4 cellular contexts compared by ENCODE assay signal in the genomic region with DNA sequence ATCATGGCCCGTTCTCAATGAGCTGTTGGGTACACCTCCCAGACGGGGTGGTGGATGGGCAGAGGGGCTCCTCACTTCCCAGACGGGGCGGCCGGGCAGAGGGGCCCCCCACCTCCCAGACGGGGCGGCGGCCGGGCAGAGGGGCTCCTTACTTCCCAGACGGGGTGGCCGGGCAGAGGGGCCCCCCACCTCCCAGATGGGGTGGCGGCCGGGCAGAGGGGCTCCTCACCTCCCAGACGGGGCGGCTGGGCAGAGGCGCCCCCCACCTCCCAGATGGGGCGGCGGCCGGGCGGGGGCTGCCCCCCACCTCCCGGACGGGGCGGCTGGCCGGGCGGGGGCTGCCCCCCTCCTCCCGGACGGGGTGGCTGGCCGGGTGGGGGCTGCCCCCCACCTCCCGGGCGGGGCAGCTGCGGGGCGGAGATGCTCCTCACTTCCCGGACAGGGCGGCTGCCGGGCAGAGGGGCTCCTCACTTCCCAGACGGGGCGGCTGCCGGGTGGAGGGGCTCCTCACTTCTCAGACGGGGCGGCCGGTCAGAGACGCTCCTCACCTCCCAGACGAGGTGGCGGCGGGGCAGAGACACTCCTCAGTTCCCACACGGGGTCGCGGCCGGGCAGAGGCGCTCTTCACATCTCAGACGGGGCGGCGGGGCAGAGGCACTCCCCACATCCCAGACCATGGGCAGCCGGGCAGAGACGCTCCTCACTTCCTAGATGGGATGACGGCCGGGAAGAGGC.
A peak's percentile ranks its signal among the peaks of the same experiment; 100 is the strongest.
DNase-seq lines count a peak whose midpoint lies in the region; ATAC-seq and TF ChIP-seq lines count a peak whose summit lies in the region.
"Not testable (repeated sequence)": the region's sequence is repeated elsewhere in the genome, so short reads cannot be mapped to it uniquely, and the experiment has no call there.

No MANE protein-coding gene starts in this region.

- H3K36me3 Mint-ChIP-seq in endodermal cell (ENCODE audit: low read depth) = peaks cover 41% of the 10 kb centered on the region
- peaks cover 23% of the 10 kb centered on the region for H3K36me3 Mint-ChIP-seq in glutamatergic neuron (ENCODE audit: unreplicated experiment)

- not testable (repeated sequence) for H3K4me3 Mint-ChIP-seq in endodermal cell; glutamatergic neuron (ENCODE audit: unreplicated experiment); stimulated activated naive CD8-positive, alpha-beta T cell treated with anti-CD3 and anti-CD28 coated beads, Interleukin-15, amount 100 ng/mL, for 72 hours

- TF ChIP-seq CTCF in endodermal cell (conservative IDR thresholded peaks at IDR 0.05); glutamatergic neuron (IDR thresholded peaks at IDR 0.05; ENCODE audit: partially characterized antibody, unreplicated experiment); thyroid gland (IDR thresholded peaks at IDR 0.05): not testable (repeated sequence)

- ATAC-seq in stimulated activated naive CD8-positive, alpha-beta T cell treated with anti-CD3 and anti-CD28 coated beads, Interleukin-15, amount 100 ng/mL, for 72 hours = peak; percentile 40

- not testable (repeated sequence) for H3K27me3 Mint-ChIP-seq in endodermal cell (ENCODE audit: insufficient read depth); glutamatergic neuron (ENCODE audit: unreplicated experiment); stimulated activated naive CD8-positive, alpha-beta T cell treated with anti-CD3 and anti-CD28 coated beads, Interleukin-15, amount 100 ng/mL, for 72 hours

- not testable (repeated sequence) for H3K9ac ChIP-seq in endodermal cell (ENCODE audit: extremely low read depth, low read length, poor library complexity, severe bottlenecking)

- not testable (repeated sequence) for H3K36me3 ChIP-seq in endodermal cell (ENCODE audit: control insufficient read depth, insufficient read depth, low read length); thyroid gland

- H3K27me3 ChIP-seq in endodermal cell (ENCODE audit: control insufficient read depth, insufficient read depth, low read length, poor library complexity, severe bottlenecking); thyroid gland: not testable (repeated sequence)

- WGBS in endodermal cell (ENCODE audit: insufficient coverage in 1 of 2, insufficient read length in 1 of 2), 2 experiments = 97 to 99% methylated on average over 12 to 57 of the region's 57 CpGs
- WGBS in thyroid gland, 2 donors = 88 to 94% methylated on average over 9 to 33 of the region's 57 CpGs

- not testable (repeated sequence) for H3K4me1 Mint-ChIP-seq in endodermal cell; glutamatergic neuron (ENCODE audit: low read depth, unreplicated experiment)
- peaks cover 21% of the 10 kb centered on the region for H3K4me1 Mint-ChIP-seq in stimulated activated naive CD8-positive, alpha-beta T cell treated with anti-CD3 and anti-CD28 coated beads, Interleukin-15, amount 100 ng/mL, for 72 hours

- H3K27ac Mint-ChIP-seq in endodermal cell = peak overlapping the region; percentile 77
- H3K27ac Mint-ChIP-seq in glutamatergic neuron (ENCODE audit: unreplicated experiment) = peak overlapping the region; percentile 77
- H3K27ac Mint-ChIP-seq in stimulated activated naive CD8-positive, alpha-beta T cell treated with anti-CD3 and anti-CD28 coated beads, Interleukin-15, amount 100 ng/mL, for 72 hours = not testable (repeated sequence)

- H3K9me3 ChIP-seq in endodermal cell (ENCODE audit: control insufficient read depth, low read length); thyroid gland: not testable (repeated sequence)

- not testable (repeated sequence) for H3K4me1 ChIP-seq in endodermal cell (ENCODE audit: control insufficient read depth, insufficient read depth, low read length)
- peaks cover 30 to 56% of the 10 kb centered on the region in 2 donors for H3K4me1 ChIP-seq in thyroid gland

- H3K9me3 Mint-ChIP-seq in endodermal cell = peaks cover 22% of the 10 kb centered on the region
- peaks cover 13% of the 10 kb centered on the region for H3K9me3 Mint-ChIP-seq in glutamatergic neuron (ENCODE audit: unreplicated experiment)
- H3K9me3 Mint-ChIP-seq in stimulated activated naive CD8-positive, alpha-beta T cell treated with anti-CD3 and anti-CD28 coated beads, Interleukin-15, amount 100 ng/mL, for 72 hours = not testable (repeated sequence)

- intact Hi-C loops in thyroid gland (cut with DNase I) = not testable (repeated sequence)

- not testable (repeated sequence) for TF ChIP-seq POLR2A in thyroid gland (IDR thresholded peaks at IDR 0.05)

- not testable (repeated sequence) for H3K4me3 ChIP-seq in endodermal cell (ENCODE audit: low read length); thyroid gland (replicated peaks in 1 of 3)

- DNase-seq in endodermal cell; stimulated activated naive CD8-positive, alpha-beta T cell treated with anti-CD3 and anti-CD28 coated beads, Interleukin-15, amount 100 ng/mL, for 72 hours; thyroid gland: not testable (repeated sequence)
- DNase-seq in glutamatergic neuron = peak; percentile 16

- not testable (repeated sequence) for H3K27ac ChIP-seq in endodermal cell (ENCODE audit: low read depth, low read length)
- H3K27ac ChIP-seq in thyroid gland = peak overlapping the region in 2 of 3 donors; percentile 68 to 71
